In the genomic region with DNA sequence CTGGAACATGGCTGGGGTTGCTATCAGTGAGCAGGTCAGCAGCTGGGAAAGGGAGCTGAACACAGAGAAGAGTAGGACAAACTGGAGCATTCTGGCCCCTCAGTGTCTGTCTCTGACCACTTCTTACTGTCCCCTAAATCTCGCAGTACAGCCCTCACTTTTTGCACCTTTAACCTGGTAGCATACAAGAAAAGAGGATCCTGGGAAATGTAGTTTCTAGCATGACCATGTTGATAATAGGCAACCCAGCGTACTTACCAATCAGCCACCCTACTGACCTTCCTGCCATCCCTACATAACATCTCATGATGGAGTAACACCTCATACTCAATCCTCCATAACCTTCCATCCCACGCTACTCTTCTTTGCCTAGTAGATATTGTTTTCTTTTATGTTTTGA, we compare ENCODE assay signal across 29 cellular contexts.
"Had no signal": no experiment of that assay in that cellular context is flagged by ENCODE, and none has a peak within 500 bp of the region (broad histone marks: within the 10 kb centered on the region; RNA-seq: fewer than 3 reads in every experiment).

No MANE protein-coding gene starts in this region.

- H3K4me3 ChIP-seq: SK-N-MC had no signal

- H3K36me3 Mint-ChIP-seq: activated CD4-positive, alpha-beta memory T cell treated with anti-CD3 and anti-CD28 coated beads for 36 hours; activated naive CD4-positive, alpha-beta T cell treated with anti-CD3 and anti-CD28 coated beads, Interleukin-2, amount 10 ng/mL, durations not matched to agents 7 days and 5 days; T-cell had no signal

- DNase-seq: activated CD4-positive, alpha-beta memory T cell treated with anti-CD3 and anti-CD28 coated beads for 36 hours; activated CD4-positive, alpha-beta T cell treated with anti-CD3 and anti-CD28 coated beads, Interleukin-2, amount 10 ng/mL, durations not matched to agents 7 days and 5 days; activated CD4-positive, CD25-positive, alpha-beta regulatory T cell; activated CD8-positive, alpha-beta memory T cell treated with anti-CD3 and anti-CD28 coated beads for 24 hours; activated gamma-delta T cell treated with Interleukin-2 at 50 U/mL for 16 hours; activated naive CD4-positive, alpha-beta T cell treated with anti-CD3 and anti-CD28 coated beads, Interleukin-2, amount 10 ng/mL, durations not matched to agents 7 days and 5 days; activated naive CD8-positive, alpha-beta T cell treated with anti-CD3 and anti-CD28 coated beads for 36 hours; activated T-cell treated with anti-CD3 and anti-CD28 coated beads, Interleukin-2, amount 50 U/mL, for 48 hours; cerebellar nuclear complex; NCI-H1092 treated with DMSO at 0.1 percent for 48 hours; NCI-H1417 treated with DMSO at 0.1 percent for 48 hours; NCI-H1694; NCI-H2029; NCI-H2107; NCI-H2171 treated with DMSO at 0.1 percent for 48 hours; NCI-H226; NCI-H526; NCI-H774; NK-92 treated with Interleukin-12 subunit alpha and Interleukin-12 subunit beta, amount 100 ng/mL, for 24 hours; OCI-M1; RPMI8226; T-cell; T-helper 2 cell; T1000 had no signal

- H3K27me3 Mint-ChIP-seq: activated CD4-positive, alpha-beta T cell treated with anti-CD3 and anti-CD28 coated beads, Interleukin-2, amount 10 ng/mL, durations not matched to agents 7 days and 5 days; activated naive CD4-positive, alpha-beta T cell treated with anti-CD3 and anti-CD28 coated beads, Interleukin-2, amount 10 ng/mL, durations not matched to agents 7 days and 5 days; activated naive CD8-positive, alpha-beta T cell treated with anti-CD3 and anti-CD28 coated beads for 36 hours had no signal

- H3K4me3 Mint-ChIP-seq: activated CD4-positive, alpha-beta memory T cell treated with anti-CD3 and anti-CD28 coated beads for 36 hours; activated CD4-positive, alpha-beta T cell treated with anti-CD3 and anti-CD28 coated beads, Interleukin-2, amount 10 ng/mL, durations not matched to agents 7 days and 5 days; activated naive CD4-positive, alpha-beta T cell treated with anti-CD3 and anti-CD28 coated beads, Interleukin-2, amount 10 ng/mL, durations not matched to agents 7 days and 5 days; activated naive CD8-positive, alpha-beta T cell treated with anti-CD3 and anti-CD28 coated beads for 36 hours; T-cell had no signal

- H3K9me3 Mint-ChIP-seq: activated CD4-positive, alpha-beta memory T cell treated with anti-CD3 and anti-CD28 coated beads for 36 hours; activated CD4-positive, alpha-beta T cell treated with anti-CD3 and anti-CD28 coated beads, Interleukin-2, amount 10 ng/mL, durations not matched to agents 7 days and 5 days; activated naive CD4-positive, alpha-beta T cell treated with anti-CD3 and anti-CD28 coated beads, Interleukin-2, amount 10 ng/mL, durations not matched to agents 7 days and 5 days; activated naive CD8-positive, alpha-beta T cell treated with anti-CD3 and anti-CD28 coated beads for 36 hours; activated T-helper 2 cell treated with anti-CD3 and anti-CD28 coated beads, Interferon-gamma antibody, Interleukin-2, Interleukin-4, amounts not matched to agents 10 μg/mL and 5 μg/mL and 100 μg/mL, durations not matched to agents 14 hours and 24 hours and 36 hours; T-cell had no signal

- H3K4me1 Mint-ChIP-seq: activated CD4-positive, alpha-beta T cell treated with anti-CD3 and anti-CD28 coated beads, Interleukin-2, amount 10 ng/mL, durations not matched to agents 7 days and 5 days; activated naive CD4-positive, alpha-beta T cell treated with anti-CD3 and anti-CD28 coated beads, Interleukin-2, amount 10 ng/mL, durations not matched to agents 7 days and 5 days; activated naive CD8-positive, alpha-beta T cell treated with anti-CD3 and anti-CD28 coated beads for 36 hours; T-cell had no signal

- H3K27ac Mint-ChIP-seq: activated CD4-positive, alpha-beta memory T cell treated with anti-CD3 and anti-CD28 coated beads for 36 hours; activated CD4-positive, alpha-beta T cell treated with anti-CD3 and anti-CD28 coated beads, Interleukin-2, amount 10 ng/mL, durations not matched to agents 7 days and 5 days; activated naive CD4-positive, alpha-beta T cell treated with anti-CD3 and anti-CD28 coated beads, Interleukin-2, amount 10 ng/mL, durations not matched to agents 7 days and 5 days; activated naive CD8-positive, alpha-beta T cell treated with anti-CD3 and anti-CD28 coated beads for 36 hours; activated T-helper 2 cell treated with anti-CD3 and anti-CD28 coated beads, Interferon-gamma antibody, Interleukin-2, Interleukin-4, amounts not matched to agents 10 μg/mL and 5 μg/mL and 100 μg/mL, durations not matched to agents 14 hours and 24 hours and 36 hours; T-cell had no signal

- ATAC-seq: Panc1, Right ventricle myocardium inferior, T-cell had no signal

- FAIRE-seq: TTC549 had no signal

- H3K27ac ChIP-seq: SK-N-MC had no signal
